In genomic region chr17:47715669-47716325, GRCh38 we compare ENCODE assay signal across 25 cellular contexts. TPM values are rescaled to one million over a fixed set of nuclear protein-coding genes. Genes with fewer than 3 reads are reported as not detected.
DNase-seq lines count a peak whose midpoint lies in the region; ATAC-seq and TF ChIP-seq lines count a peak whose summit lies in the region.
"Had no signal": no experiment of that assay in that cellular context is flagged by ENCODE, and none has a peak within 500 bp of the region (broad histone marks: within the 10 kb centered on the region; RNA-seq: fewer than 3 reads in every experiment).

No MANE protein-coding gene starts in this region.

- no peak for TF ChIP-seq CTCF in activated CD8-positive, alpha-beta T cell treated with anti-CD3 and anti-CD28 coated beads for 36 hours (IDR thresholded peaks at IDR 0.05)

- H4K20me1 ChIP-seq in BLaER1 = no peaks in the 10 kb centered on the region

- peaks cover 9% of the 10 kb centered on the region for H3K36me3 ChIP-seq in BLaER1

- H3K27ac ChIP-seq in BLaER1 = peak overlapping the region; percentile 64
- H3K27ac ChIP-seq: epithelial cell of prostate, skin epidermis, testis had no signal

- intact Hi-C loops in activated CD4-positive, alpha-beta T cell treated with anti-CD3 and anti-CD28 coated beads for 36 hours (cut with DNase I, micrococcal nuclease) = no loop called here
- intact Hi-C loops in activated CD8-positive, alpha-beta T cell treated with anti-CD3 and anti-CD28 coated beads for 36 hours (cut with micrococcal nuclease) = no loop called here

- no peaks in the 10 kb centered on the region for H3K27me3 Mint-ChIP-seq in activated CD4-positive, alpha-beta T cell treated with anti-CD3 and anti-CD28 coated beads for 36 hours
- no peaks in the 10 kb centered on the region for H3K27me3 Mint-ChIP-seq in activated CD8-positive, alpha-beta T cell treated with anti-CD3 and anti-CD28 coated beads for 36 hours
- peaks cover 12 to 24% (median 13%) of the 10 kb centered on the region in 3 donors for H3K27me3 Mint-ChIP-seq in immature natural killer cell (ENCODE audit: low read depth in 3 of 3)

- no peak for DNase-seq in activated CD4-positive, alpha-beta T cell treated with anti-CD3 and anti-CD28 coated beads for 36 hours
- DNase-seq in activated CD4-positive, alpha-beta T cell treated with anti-CD3 and anti-CD28 coated beads for 4 hours = no peak
- no peak for DNase-seq in activated CD8-positive, alpha-beta T cell treated with anti-CD3 and anti-CD28 coated beads for 36 hours
- DNase-seq in immature natural killer cell = peak; percentile 50 to 53 (median 52)
- no peak for DNase-seq in NCI-H187 (lab: John Stamatoyannopoulos, UW)
- no peak for DNase-seq in NCI-H1930 (lab: John Stamatoyannopoulos, UW)
- DNase-seq: AML-193, DMS79 treated with DMSO at 0.1 percent for 48 hours, H7, Karpas-422, left colon, mesendoderm, NCI-H1694, NCI-H526, testis had no signal

- peaks cover 78% of the 10 kb centered on the region for H3K4me1 Mint-ChIP-seq in activated CD4-positive, alpha-beta T cell treated with anti-CD3 and anti-CD28 coated beads for 36 hours
- peaks cover 92% of the 10 kb centered on the region for H3K4me1 Mint-ChIP-seq in activated CD8-positive, alpha-beta T cell treated with anti-CD3 and anti-CD28 coated beads for 36 hours (ENCODE audit: low read depth)
- H3K4me1 Mint-ChIP-seq in immature natural killer cell = peaks cover 100% of the 10 kb centered on the region in 2 donors

- peak overlapping the region; percentile 82 for H3K4me2 ChIP-seq in BLaER1

- H3K4me3 Mint-ChIP-seq in activated CD4-positive, alpha-beta T cell treated with anti-CD3 and anti-CD28 coated beads for 36 hours = peak overlapping the region; percentile 28
- H3K4me3 Mint-ChIP-seq in activated CD8-positive, alpha-beta T cell treated with anti-CD3 and anti-CD28 coated beads for 36 hours = peak overlapping the region; percentile 5
- H3K4me3 Mint-ChIP-seq in immature natural killer cell = peak overlapping the region; percentile 75 to 91 (median 84)
- H3K4me3 Mint-ChIP-seq: brain had no signal

- H3K36me3 Mint-ChIP-seq in activated CD4-positive, alpha-beta T cell treated with anti-CD3 and anti-CD28 coated beads for 36 hours (ENCODE audit: low read depth) = peaks cover 6% of the 10 kb centered on the region
- peaks cover 3% of the 10 kb centered on the region for H3K36me3 Mint-ChIP-seq in activated CD8-positive, alpha-beta T cell treated with anti-CD3 and anti-CD28 coated beads for 36 hours (ENCODE audit: low read depth)
- H3K36me3 Mint-ChIP-seq in immature natural killer cell = peaks cover 0 to 3% (median under 1%) of the 10 kb centered on the region in 3 donors

- H3K4me3 ChIP-seq in BLaER1 = no peak overlapping the region
- H3K4me3 ChIP-seq: skin epidermis, testis had no signal

- ATAC-seq in activated CD4-positive, alpha-beta T cell treated with anti-CD3 and anti-CD28 coated beads for 36 hours = no peak
- ATAC-seq in activated CD8-positive, alpha-beta T cell treated with anti-CD3 and anti-CD28 coated beads for 36 hours = no peak
- ATAC-seq in HG03108 (IDR thresholded peaks at IDR 0.05; ENCODE audit: unreplicated experiment) = no peak
- ATAC-seq: left colon had no signal

- POLR2A ChIA-PET in activated CD4-positive, alpha-beta T cell treated with anti-CD3 and anti-CD28 coated beads for 36 hours (lab: Charles Lee) = interaction anchor here (0.7 kb wide), 1 partner anchor 12 kb away, joined by 3 read pairs; no protein-coding TSS in a partner anchor
- POLR2A ChIA-PET in activated CD8-positive, alpha-beta T cell treated with anti-CD3 and anti-CD28 coated beads for 36 hours (lab: Charles Lee) = interaction anchor here (0.6 to 11.4 kb wide), 8 partner anchors 9 to 66 kb away, joined by 3 to 233 read pairs (median 14); partner anchors contain the start of genes KPNB1, TBKBP1 and TBX21

- H3K27ac Mint-ChIP-seq in activated CD4-positive, alpha-beta T cell treated with anti-CD3 and anti-CD28 coated beads for 36 hours = peak overlapping the region; percentile 71
- H3K27ac Mint-ChIP-seq in activated CD8-positive, alpha-beta T cell treated with anti-CD3 and anti-CD28 coated beads for 36 hours = peak overlapping the region; percentile 72
- peak overlapping the region; percentile 93 to 99 (median 97) for H3K27ac Mint-ChIP-seq in immature natural killer cell
- H3K27ac Mint-ChIP-seq: brain had no signal

- CTCF ChIA-PET in activated CD4-positive, alpha-beta T cell treated with anti-CD3 and anti-CD28 coated beads for 36 hours (lab: Charles Lee) = interaction anchor here (1.5 to 8.2 kb wide), 4 partner anchors 9 to 16 kb away, joined by 4 to 117 read pairs (median 25); no protein-coding TSS in a partner anchor
- CTCF ChIA-PET in activated CD8-positive, alpha-beta T cell treated with anti-CD3 and anti-CD28 coated beads for 36 hours (lab: Charles Lee) = interaction anchor here (1.2 to 13.9 kb wide), 3 partner anchors 13 to 23 kb away, joined by 5 to 240 read pairs (median 40); partner anchors contain the start of gene TBX21

- H3K4me1 ChIP-seq in BLaER1 = peaks cover 100% of the 10 kb centered on the region
- H3K4me1 ChIP-seq: testis had no signal

- no peaks in the 10 kb centered on the region for H3K9me3 ChIP-seq in BLaER1
- H3K9me3 ChIP-seq: testis had no signal

- no peaks in the 10 kb centered on the region for H3K27me3 ChIP-seq in BLaER1
- H3K27me3 ChIP-seq: testis had no signal

- H3K9me3 Mint-ChIP-seq in activated CD4-positive, alpha-beta T cell treated with anti-CD3 and anti-CD28 coated beads for 36 hours (ENCODE audit: low read depth) = no peaks in the 10 kb centered on the region
- H3K9me3 Mint-ChIP-seq in activated CD8-positive, alpha-beta T cell treated with anti-CD3 and anti-CD28 coated beads for 36 hours = no peaks in the 10 kb centered on the region
- no peaks in the 10 kb centered on the region for H3K9me3 Mint-ChIP-seq in immature natural killer cell

- peak overlapping the region; percentile 21; the same call in 1 of the 2 replicates for H3K9ac ChIP-seq in BLaER1

RNA-seq across cellular contexts. Expression of gene TBX21, which starts 17.2 kb away (rescaled TPM):
- 10 to 100 TPM; 73.4 to 76.8 TPM for total RNA-seq in activated CD4-positive, alpha-beta T cell treated with anti-CD3 and anti-CD28 coated beads for 36 hours
- 10 to 100 TPM; 53.0 to 56.9 TPM for total RNA-seq in activated CD8-positive, alpha-beta T cell treated with anti-CD3 and anti-CD28 coated beads for 36 hours
- 100 to 1,000 TPM; 199 to 385 (median 225) TPM for polyA plus RNA-seq in immature natural killer cell
- total RNA-seq: A172, chondrocyte, H7, myocyte, osteoblast, renal cortical epithelial cell had no signal

RNA-seq across cellular contexts. Expression of gene TBKBP1, which starts 21.8 kb away (rescaled TPM):
- total RNA-seq in activated CD4-positive, alpha-beta T cell treated with anti-CD3 and anti-CD28 coated beads for 36 hours = 10 to 100 TPM; 21.8 to 23.1 TPM
- total RNA-seq in activated CD8-positive, alpha-beta T cell treated with anti-CD3 and anti-CD28 coated beads for 36 hours = 10 to 100 TPM; 12.4 to 13.6 TPM
- polyA plus RNA-seq in immature natural killer cell = 1 to 10 TPM; 1.3 to 2.3 (median 2.2) TPM

Comparison
In these comparisons a context has a peak if more than half of its experiments do, and no peak if none do; other contexts are left out.
1. DNase-seq: peak in immature natural killer cell (3 of 3); none in activated CD4-positive, alpha-beta T cell treated with anti-CD3 and anti-CD28 coated beads for 36 hours (single experiment), activated CD4-positive, alpha-beta T cell treated with anti-CD3 and anti-CD28 coated beads for 4 hours (0 of 2), activated CD8-positive, alpha-beta T cell treated with anti-CD3 and anti-CD28 coated beads for 36 hours (single experiment), NCI-H187 (0 of 2) and NCI-H1930 (0 of 2).
2. H3K4me3 Mint-ChIP-seq: peak in every context shown above with its lines; median percentile 84 in immature natural killer cell; 28 in activated CD4-positive, alpha-beta T cell treated with anti-CD3 and anti-CD28 coated beads for 36 hours; 5 in activated CD8-positive, alpha-beta T cell treated with anti-CD3 and anti-CD28 coated beads for 36 hours.
3. Peak in every context shown above with its lines, with median percentiles within 50 percentile points of each other: H3K27ac Mint-ChIP-seq.